17 cellular contexts compared by ENCODE assay signal in the genomic region with DNA sequence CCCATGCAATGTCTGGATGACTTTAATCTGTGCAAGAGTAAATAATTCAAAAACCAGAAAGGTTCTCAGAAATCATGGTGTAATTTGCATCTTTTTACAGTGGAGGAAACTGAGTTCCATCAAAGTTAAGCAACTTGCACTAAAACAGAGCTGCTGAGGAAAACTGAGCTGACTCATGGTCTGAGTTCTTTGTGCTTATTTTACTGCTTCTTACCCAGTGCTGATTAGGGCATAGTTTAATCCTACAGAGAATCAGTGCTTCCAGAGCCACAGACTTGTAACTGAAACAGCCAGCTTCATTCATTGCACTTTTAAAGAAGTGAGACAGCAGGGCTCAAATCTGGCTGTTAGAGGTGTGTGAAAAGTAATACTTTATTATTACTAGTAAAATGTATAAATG. TPM values are rescaled to one million over a fixed set of nuclear protein-coding genes. Genes with fewer than 3 reads are reported as not detected.
DNase-seq lines count a peak whose midpoint lies in the region; ATAC-seq, FAIRE-seq and TF ChIP-seq lines count a peak whose summit lies in the region.
"Had no signal": no experiment of that assay in that cellular context is flagged by ENCODE, and none has a peak within 500 bp of the region (broad histone marks: within the 10 kb centered on the region; RNA-seq: fewer than 3 reads in every experiment).

No MANE protein-coding gene starts in this region.

- in situ Hi-C loops in GM23248 (cut with MboI) (no loop called here), K562 (cut with MboI) (no loop called here)

- no peaks in the 10 kb centered on the region for H3K9me3 ChIP-seq in GM23248 (ENCODE audit: low read depth)
- no peaks in the 10 kb centered on the region for H3K9me3 ChIP-seq in K562 (replicated peaks; ENCODE audit: control insufficient read depth, insufficient read depth, low read depth, low read length)
- H3K9me3 ChIP-seq in heart left ventricle: no peaks in the 10 kb centered on the region
- H3K9me3 ChIP-seq: suprapubic skin had no signal

- POLR2A ChIA-PET in K562 (lab: Yijun Ruan, JAX): interaction anchor here (0.6 to 1.7 kb wide), 4 partner anchors 11 to 81 kb away, joined by 3 to 7 read pairs (median 4); a partner anchor contains a TSS

- peaks cover 5% of the 10 kb centered on the region; the same call in 1 of the 2 replicates for H3F3A ChIP-seq in GM23248 (ENCODE audit: insufficient read depth)

- H3K9ac ChIP-seq in GM23248: no peak overlapping the region
- H3K9ac ChIP-seq in K562 (ENCODE audit: insufficient read depth in 1 of 2, low read depth in 2 of 2, low read length in 2 of 2): no peak overlapping the region

- CTCF ChIA-PET in K562 (lab: Yijun Ruan, JAX; ENCODE audit: low intra/inter-chr PET ratio): no interaction called here

- TF ChIP-seq POLR2A in K562 (conservative IDR thresholded peaks at IDR 0.05) (no peak), heart left ventricle (IDR thresholded peaks at IDR 0.05) (no peak)

- TF ChIP-seq CTCF in K562 (IDR thresholded peaks at IDR 0.05 in 2 of 3, conservative IDR thresholded peaks at IDR 0.05 in 1 of 3; ENCODE audit: insufficient read depth in 2 of 3, low read depth in 1 of 3, low read length in 3 of 3): no peak
- no peak for TF ChIP-seq CTCF in heart left ventricle (IDR thresholded peaks at IDR 0.05)
- no peak for TF ChIP-seq CTCF in omental fat pad (IDR thresholded peaks at IDR 0.05)

- no peak for TF ChIP-seq EP300 in K562 (IDR thresholded peaks at IDR 0.05; ENCODE audit: low read length)

- H3K27me3 ChIP-seq in GM23248 (replicated peaks; ENCODE audit: insufficient read depth) (peaks cover under 1% of the 10 kb centered on the region; the same call in 1 of the 2 replicates), K562 (ENCODE audit: control insufficient read depth in 2 of 2, insufficient read depth in 2 of 2, low read length in 2 of 2) (no peaks in the 10 kb centered on the region), heart left ventricle (no peaks in the 10 kb centered on the region)
- H3K27me3 ChIP-seq: suprapubic skin had no signal

- no peaks in the 10 kb centered on the region for H3K4me1 ChIP-seq in GM23248 (ENCODE audit: insufficient read depth)
- H3K4me1 ChIP-seq in K562 (replicated peaks in 1 of 2; ENCODE audit: control insufficient read depth in 2 of 2, insufficient read depth in 2 of 2, low read length in 2 of 2): no peaks in the 10 kb centered on the region
- peaks cover 0 to 19% (median 6%) of the 10 kb centered on the region in 12 donors for H3K4me1 ChIP-seq in heart left ventricle
- H3K4me1 ChIP-seq: suprapubic skin had no signal

- peak; percentile 53; the same call in 2 of the 3 replicates for ATAC-seq in K562
- peak; percentile 19 to 79 (median 71) for ATAC-seq in heart left ventricle
- ATAC-seq in HG03139 (IDR thresholded peaks at IDR 0.05; ENCODE audit: unreplicated experiment): no peak
- no peak for ATAC-seq in omental fat pad (ENCODE audit: low FRiP score)
- ATAC-seq: esophagus mucosa had no signal

- H3K4me3 ChIP-seq in GM23248: no peak overlapping the region
- H3K4me3 ChIP-seq in K562: no peak overlapping the region
- H3K4me3 ChIP-seq in heart left ventricle: no peak overlapping the region
- H3K4me3 ChIP-seq in skeletal muscle cell (ENCODE audit: low read depth, low read length): no peak overlapping the region
- H3K4me3 ChIP-seq: coronary artery, suprapubic skin had no signal

- intact Hi-C loops in K562 (cut with micrococcal nuclease) (no loop called here), heart left ventricle (cut with DNase I) (no loop called here)

- H3K27ac ChIP-seq in GM23248 (no peak overlapping the region), K562 (ENCODE audit: extremely low read depth, low read depth, low read length) (no peak overlapping the region), heart left ventricle (peak overlapping the region in 2 of 12 donors; percentile 6 to 16)
- H3K27ac ChIP-seq: coronary artery, suprapubic skin had no signal

- peak; percentile 77 for FAIRE-seq in K562 (lab: Jason Lieb, UNC)

- TF ChIP-seq RAD21 in K562 (CRISPR knock-in tag; conservative IDR thresholded peaks at IDR 0.05 in 1 of 2, IDR thresholded peaks at IDR 0.05 in 1 of 2): no peak

- H3K9me2 ChIP-seq in GM23248 (ENCODE audit: insufficient read depth): no peaks in the 10 kb centered on the region

- no TSS peak for BruUV-seq in K562 (replicated peaks; lab: Mats Ljungman, UMichigan)

- H3K36me3 ChIP-seq in GM23248 (ENCODE audit: low read depth) (no peaks in the 10 kb centered on the region), K562 (ENCODE audit: control insufficient read depth, insufficient read depth, low read length) (no peaks in the 10 kb centered on the region), heart left ventricle (peaks cover 0 to 4% (median 0%) of the 10 kb centered on the region in 9 donors)
- H3K36me3 ChIP-seq: suprapubic skin had no signal

- H2AFZ ChIP-seq in GM23248 (no peak overlapping the region), K562 (ENCODE audit: low read depth, low read length) (no peak overlapping the region)

- H3K4me2 ChIP-seq in GM23248 (ENCODE audit: unreplicated experiment) (no peak overlapping the region), K562 (ENCODE audit: insufficient read depth, low read length) (no peak overlapping the region)

- peak; percentile 42 for DNase-seq in GM23248
- DNase-seq in K562 (ENCODE audit: extremely low read depth in 1 of 4, low spot score in 3 of 4): no peak
- no peak for DNase-seq in heart left ventricle
- peak; percentile 47 for DNase-seq in skeletal muscle cell (ENCODE audit: low read depth)
- DNase-seq in NCI-H146 (lab: John Stamatoyannopoulos, UW): no peak
- DNase-seq in omental fat pad (ENCODE audit: low spot score): no peak
- DNase-seq: activated CD4-positive, alpha-beta T cell treated with anti-CD3 and anti-CD28 coated beads, Interleukin-2, amount 10 ng/mL, durations not matched to agents 24 days and 14 days; activated T-cell treated with anti-CD3 and anti-CD28 coated beads, Interleukin-2, amount 50 U/mL, for 1 hour; CD8-positive, alpha-beta memory T cell; NCI-H2107; NCI-H774; RPMI8226; stimulated activated CD4-positive, alpha-beta T cell treated with anti-CD3 and anti-CD28 coated beads, Interleukin-12 subunit alpha, Interleukin-12 subunit beta, amount 100 ng/mL, for 4 hours had no signal

- H3K79me2 ChIP-seq in GM23248 (ENCODE audit: insufficient read depth) (no peaks in the 10 kb centered on the region), K562 (ENCODE audit: control insufficient read depth, insufficient read depth, low read length) (no peaks in the 10 kb centered on the region)

- H3K9me1 ChIP-seq in K562 (ENCODE audit: control insufficient read depth, insufficient read depth, low read length): no peaks in the 10 kb centered on the region

- H4K20me1 ChIP-seq in GM23248 (ENCODE audit: insufficient read depth) (no peaks in the 10 kb centered on the region), K562 (replicated peaks; ENCODE audit: control insufficient read depth, insufficient read depth, low read length) (no peaks in the 10 kb centered on the region)

TF ChIP-seq in K562, 482 proteins besides CTCF, POLR2A, EP300 and RAD21:
- TF ChIP-seq NFE2 (IDR thresholded peaks at IDR 0.05; ENCODE audit: low read depth) (peak; percentile 18; the same call in 1 of the 2 replicates), C11orf30 (IDR thresholded peaks at IDR 0.05; ENCODE audit: low read depth) (peak; percentile 21; the same call in 1 of the 2 replicates), ZNF224 (CRISPR knock-in tag; IDR thresholded peaks at IDR 0.05) (no peak), CXXC5 (CRISPR knock-in tag; IDR thresholded peaks at IDR 0.05) (no peak)

RNA-seq across cellular contexts. Expression of a gene that starts 10.9 kb away (rescaled TPM):
- 13.6 and 16.6 TPM in 2 replicates for total RNA-seq in GM23248 (2014; rRNA removed; shearing (Covaris generic))
- polyA plus RNA-seq in GM23248 (2016; fragmentation: Nextera tagmentation; extraction: Ambion mirVana) (25.4 and 25.5 TPM in 2 replicates), K562 (2011; rRNA removed) (40.4 and 49.7 TPM in 2 replicates), K562 (2014; fragmentation: Illumina TruSeq; extraction: Trizol) (32.9 and 33.8 TPM in 2 replicates), K562 (2014; fragmentation: Nextera tagmentation; extraction: Ambion mirVana) (10 to 100 TPM; 52.7 to 65.0 TPM), K562 (2014; rRNA removed) (41.2 and 57.4 TPM in 2 replicates), heart left ventricle (10 to 100 TPM; 11.2 to 41.1 TPM)
- total RNA-seq in K562 (2011; cell fraction: chromatin; rRNA removed; ENCODE audit: low replicate concordance): 15.6 and 29.6 TPM in 2 replicates
- total RNA-seq in K562 (2011; cell fraction: nucleolus; rRNA removed): 9.2 and 13.3 TPM in 2 replicates
- 22.8 and 34.2 TPM in 2 replicates for total RNA-seq in K562 (2011; cell fraction: nucleoplasm; rRNA removed)
- total RNA-seq in K562 (2014; rRNA removed) (21.6 and 26.1 TPM in 2 replicates), K562 (2014; rRNA removed; fragmentation: Illumina TruSeq; extraction: Trizol) (34.9 and 38.5 TPM in 2 replicates), K562 (2015; rRNA removed; fragmentation: Illumina TruSeq; extraction: Trizol) (33.5 and 34.5 TPM in 2 replicates), K562 (2021) (23.7 and 26.7 TPM in 2 replicates), heart left ventricle (10 to 100 TPM in 7 of 9 donors, 1 to 10 TPM in 2; 8.9 to 24.8 (median 14.8) TPM), omental fat pad (10 to 100 TPM in 1 of 4 donors, 1 to 10 TPM in 3; 3.7 to 13.1 (median 5.6) TPM)
- polyA plus RNA-seq in K562 (2011; cell fraction: cytosol; rRNA removed): 16.5 and 29.2 TPM in 2 replicates
- polyA plus RNA-seq in K562 (2011; cell fraction: nucleus; rRNA removed): 51.5 and 52.0 TPM in 2 replicates
- 25.2 and 33.2 TPM in 2 replicates for polyA plus RNA-seq in K562 (2012)
- polyA minus RNA-seq in K562 (2011; rRNA and poly(A)+ RNA removed): 16.2 and 16.4 TPM in 2 replicates
- 8.4 and 8.6 TPM in 2 replicates for polyA minus RNA-seq in K562 (2011; cell fraction: cytosol; rRNA and poly(A)+ RNA removed)
- polyA minus RNA-seq in K562 (2011; cell fraction: nucleus; rRNA and poly(A)+ RNA removed): 14.5 and 20.5 TPM in 2 replicates

Comparison
In these comparisons a context has a peak if more than half of its experiments do, and no peak if none do; other contexts are left out.
1. DNase-seq: peak in GM23248 (single experiment) and skeletal muscle cell (single experiment); none in K562 (0 of 4), heart left ventricle (0 of 5), NCI-H146 (single experiment) and omental fat pad (single experiment).
2. ATAC-seq: peak in K562 (single experiment) and heart left ventricle (4 of 4); none in HG03139 (single experiment) and omental fat pad (single experiment).